21 cellular contexts compared by ENCODE assay signal in genomic region chr3:50383750-50384149, GRCh38. TPM values are rescaled to one million over a fixed set of nuclear protein-coding genes. Genes with fewer than 3 reads are reported as not detected.
"Had no signal": no experiment of that assay in that cellular context is flagged by ENCODE, and none has a peak within 500 bp of the region (broad histone marks: within the 10 kb centered on the region; RNA-seq: fewer than 3 reads in every experiment).

No MANE protein-coding gene starts in this region.

- H3K4me1 ChIP-seq: heart right ventricle, stomach, transverse colon had no signal

- H3K4me3 Mint-ChIP-seq: effector memory CD8-positive, alpha-beta T cell; memory B cell; naive B cell; nephron progenitor cell; stimulated activated naive B cell treated with anti-CD40 and anti-IgM and Interleukin-4, amounts not matched to agents 10 μg/mL and 1 μg/mL and 100 μg/mL, for 72 hours had no signal

- H3K36me3 Mint-ChIP-seq: memory B cell; naive B cell; stimulated activated naive B cell treated with anti-CD40 and anti-IgM and Interleukin-4, amounts not matched to agents 10 μg/mL and 1 μg/mL and 100 μg/mL, for 72 hours had no signal

- H3K27me3 Mint-ChIP-seq: effector memory CD8-positive, alpha-beta T cell had no signal

- H3K9me3 Mint-ChIP-seq: effector memory CD8-positive, alpha-beta T cell; memory B cell; naive B cell; nephron progenitor cell; stimulated activated naive B cell treated with anti-CD40 and anti-IgM and Interleukin-4, amounts not matched to agents 10 μg/mL and 1 μg/mL and 100 μg/mL, for 72 hours had no signal

- H3K27ac ChIP-seq: heart right ventricle, stomach, transverse colon had no signal

- H3K27ac Mint-ChIP-seq: effector memory CD8-positive, alpha-beta T cell; memory B cell; naive B cell; nephron progenitor cell; stimulated activated naive B cell treated with anti-CD40 and anti-IgM and Interleukin-4, amounts not matched to agents 10 μg/mL and 1 μg/mL and 100 μg/mL, for 72 hours had no signal

- FAIRE-seq: frontal cortex, urothelium cell line had no signal

- ATAC-seq: effector memory CD8-positive, alpha-beta T cell; heart right ventricle; left lobe of liver; sciatic nerve; stimulated activated naive B cell treated with anti-CD40 and anti-IgM and Interleukin-4, amounts not matched to agents 10 μg/mL and 1 μg/mL and 100 μg/mL, for 72 hours had no signal

- DNase-seq: effector memory CD8-positive, alpha-beta T cell; erythroblast; heart right ventricle; islet precursor cell; naive B cell; nephron progenitor cell; posterior cingulate gyrus; spleen; stimulated activated CD4-positive, alpha-beta T cell treated with anti-CD3 and anti-CD28 coated beads, Interleukin-15, amount 100 ng/mL, for 24 hours; stimulated activated CD4-positive, alpha-beta T cell treated with anti-CD3 and anti-CD28 coated beads, Interleukin-1b, Interleukin-23, amount 100 ng/mL, for 48 hours; stimulated activated CD4-positive, alpha-beta T cell treated with anti-CD3 and anti-CD28 coated beads, Interleukin-4, amount 100 ng/mL, for 24 hours; stimulated activated naive B cell treated with anti-CD40 and anti-IgM and Interleukin-4, amounts not matched to agents 10 μg/mL and 1 μg/mL and 100 μg/mL, for 72 hours; stomach; substantia nigra; transverse colon had no signal

- H3K4me1 Mint-ChIP-seq: memory B cell; naive B cell; stimulated activated naive B cell treated with anti-CD40 and anti-IgM and Interleukin-4, amounts not matched to agents 10 μg/mL and 1 μg/mL and 100 μg/mL, for 72 hours had no signal

- H3K4me3 ChIP-seq: heart right ventricle, spleen, stomach, thoracic aorta, transverse colon had no signal

- H3K27me3 ChIP-seq: heart right ventricle, spleen, stomach, transverse colon had no signal

- H3K36me3 ChIP-seq: heart right ventricle, spleen, stomach, thoracic aorta, transverse colon had no signal

RNA-seq across cellular contexts. Expression of gene ZMYND10, which starts 38.2 kb away (rescaled TPM):
- total RNA-seq: thoracic aorta, transverse colon had no signal
